ENCODE assay signal across 14 cellular contexts in the genomic region with DNA sequence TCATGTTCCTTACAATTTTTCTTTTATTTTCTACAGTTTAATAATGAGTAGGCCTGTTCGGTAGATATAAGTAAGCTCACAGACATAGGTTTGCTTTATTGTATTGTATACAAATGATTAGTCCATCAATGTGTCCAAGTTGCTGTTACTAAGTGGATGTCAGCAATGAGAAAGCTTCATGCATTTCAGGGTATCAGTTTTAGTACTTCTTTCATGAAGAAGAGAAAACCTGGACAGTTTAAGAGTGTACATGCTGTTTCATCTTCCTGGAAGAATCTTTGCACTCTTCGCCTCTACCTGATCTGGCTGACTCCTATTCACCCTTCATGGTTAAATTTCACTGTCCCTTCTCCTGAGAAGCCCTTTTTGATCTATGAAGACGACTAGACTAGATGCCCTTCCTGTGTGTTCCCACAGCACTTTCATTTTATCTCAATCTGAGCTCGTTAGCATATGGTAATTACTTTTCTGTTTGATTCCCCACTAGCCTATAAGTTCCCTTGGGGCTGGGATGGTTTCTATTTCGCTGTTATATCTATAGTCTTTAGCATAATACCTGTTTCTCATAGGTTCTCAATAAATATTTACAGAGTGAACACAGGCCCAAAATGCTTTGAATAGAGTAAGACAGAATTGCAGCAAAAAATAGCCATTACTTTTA.
A peak's percentile ranks its signal among the peaks of the same experiment; 100 is the strongest.
DNase-seq lines count a peak whose midpoint lies in the region; ATAC-seq, FAIRE-seq and TF ChIP-seq lines count a peak whose summit lies in the region.
"Had no signal": no experiment of that assay in that cellular context is flagged by ENCODE, and none has a peak within 500 bp of the region (broad histone marks: within the 10 kb centered on the region; RNA-seq: fewer than 3 reads in every experiment).

No MANE protein-coding gene starts in this region.

- ATAC-seq in GM19328 (IDR thresholded peaks at IDR 0.05; ENCODE audit: unreplicated experiment), result peak; percentile 82
- ATAC-seq in HG02610 (IDR thresholded peaks at IDR 0.05; ENCODE audit: unreplicated experiment), result peak; percentile 97
- peak; percentile 89 for ATAC-seq in HG03196 (IDR thresholded peaks at IDR 0.05; ENCODE audit: unreplicated experiment)
- ATAC-seq in left cardiac atrium, result no peak
- ATAC-seq: gastroesophageal sphincter, natural killer cell had no signal

- intact Hi-C loops in left cardiac atrium (cut with DNase I), result no loop called here

- in situ Hi-C loops in ACHN (cut with HindIII; ENCODE audit: low pct_ligation_motif_present, low pct_unique_long_range_greater_than_20kb, low sequenced_read_pairs), result no loop called here

- DNase-seq in GM12891 (ENCODE audit: insufficient read length, low spot score) (no peak), left cardiac atrium (no peak), ACHN (no peak), NCI-H345 treated with DMSO at 0.1 percent for 48 hours (lab: John Stamatoyannopoulos, UW; ENCODE audit: unreplicated experiment) (no peak)
- no peak for DNase-seq in stimulated activated CD4-positive, alpha-beta T cell treated with anti-CD3 and anti-CD28 coated beads, Interleukin-2, amount 100 ng/mL, for 24 hours
- DNase-seq: H7, natural killer cell, NCI-H2081, sigmoid colon, T1000 had no signal

- TF ChIP-seq POLR2A in GM12891 (IDR thresholded peaks at IDR 0.05; ENCODE audit: low read depth, low read length), result no peak

- FAIRE-seq in GM12891 (lab: Jason Lieb, UNC), result peak; percentile 48

TF ChIP-seq in GM12891, 5 proteins besides CTCF, POLR2A, EP300 and RAD21:
- no peak for TF ChIP-seq POU2F2 (IDR thresholded peaks at IDR 0.05; ENCODE audit: low read depth, low read length)
- TF ChIP-seq POLR2AphosphoS5 (IDR thresholded peaks at IDR 0.05; ENCODE audit: low read depth, low read length), result no peak
- TF ChIP-seq PAX5 (IDR thresholded peaks at IDR 0.05; ENCODE audit: insufficient read depth, low read length, severe bottlenecking), result no peak
- no peak for TF ChIP-seq TAF1 (IDR thresholded peaks at IDR 0.05; ENCODE audit: low read depth, low read length)
- no peak for TF ChIP-seq SPI1 (IDR thresholded peaks at IDR 0.05; ENCODE audit: low read depth, low read length)

Comparison
In these comparisons a context has a peak if more than half of its experiments do, and no peak if none do; other contexts are left out.
1. ATAC-seq: peak in GM19328 (single experiment), HG02610 (single experiment) and HG03196 (single experiment); none in left cardiac atrium (0 of 2).